In the genomic region with DNA sequence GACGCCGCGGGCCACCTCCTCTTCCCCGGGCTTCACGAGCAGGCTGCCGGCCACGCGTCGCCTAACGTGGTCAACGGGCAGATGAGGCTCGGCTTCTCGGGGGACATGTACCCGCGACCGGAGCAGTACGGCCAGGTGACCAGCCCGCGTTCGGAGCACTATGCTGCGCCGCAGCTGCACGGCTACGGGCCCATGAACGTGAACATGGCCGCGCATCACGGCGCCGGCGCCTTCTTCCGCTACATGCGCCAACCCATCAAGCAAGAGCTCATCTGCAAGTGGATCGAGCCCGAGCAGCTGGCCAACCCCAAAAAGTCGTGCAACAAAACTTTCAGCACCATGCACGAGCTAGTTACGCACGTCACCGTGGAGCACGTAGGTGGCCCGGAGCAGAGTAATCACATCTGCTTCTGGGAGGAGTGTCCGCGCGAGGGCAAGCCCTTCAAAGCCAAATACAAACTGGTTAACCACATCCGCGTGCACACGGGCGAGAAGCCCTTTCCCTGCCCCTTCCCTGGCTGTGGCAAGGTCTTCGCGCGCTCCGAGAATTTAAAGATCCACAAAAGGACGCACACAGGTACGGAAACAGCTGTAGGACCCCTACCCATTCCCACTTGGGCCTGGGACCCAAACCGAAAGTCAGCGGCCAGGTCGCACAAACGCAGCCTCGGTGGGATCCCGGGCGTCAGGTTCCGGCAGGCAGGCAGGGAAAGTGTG, we compare ENCODE assay signal across 8 cellular contexts. TPM values are rescaled to one million over a fixed set of nuclear protein-coding genes. Genes with fewer than 3 reads are reported as not detected.
A peak's percentile ranks its signal among the peaks of the same experiment; 100 is the strongest.
DNase-seq lines count a peak whose midpoint lies in the region; ATAC-seq and TF ChIP-seq lines count a peak whose summit lies in the region.

No MANE protein-coding gene starts in this region.

- TF ChIP-seq CTCF in psoas muscle (IDR thresholded peaks at IDR 0.05) (no peak), left lung (IDR thresholded peaks at IDR 0.05) (no peak)

- no peaks in the 10 kb centered on the region for H3K9me2 ChIP-seq in Karpas-422 (replicated peaks; ENCODE audit: insufficient read depth, low read length)

- H3K27me3 ChIP-seq in esophagus (ENCODE audit: control insufficient read depth in 1 of 2, insufficient read depth in 2 of 2, low read length in 2 of 2) (peaks cover 5 to 84% of the 10 kb centered on the region in 2 donors), psoas muscle (ENCODE audit: insufficient read depth in 3 of 3, low read length in 2 of 3) (peaks cover 0 to 76% (median 10%) of the 10 kb centered on the region in 3 donors), Karpas-422 (ENCODE audit: low read length) (no peaks in the 10 kb centered on the region), left lung (peaks cover 98 to 100% of the 10 kb centered on the region in 2 donors)

- H3K4me2 ChIP-seq in Karpas-422 (ENCODE audit: low read depth, low read length, poor library complexity, severe bottlenecking), result no peak overlapping the region

- 5 to 6% methylated on average over 61 to 63 of the region's 63 CpGs for WGBS in esophagus, 2 donors
- 1 to 2% (median 1%) methylated on average over 52 to 63 of the region's 63 CpGs for WGBS in psoas muscle, 3 donors

- no peaks in the 10 kb centered on the region for H3K79me2 ChIP-seq in Karpas-422 (ENCODE audit: low read length)

- no peaks in the 10 kb centered on the region for H4K20me1 ChIP-seq in Karpas-422 (ENCODE audit: insufficient read depth, low read depth, low read length)

- H2AFZ ChIP-seq in Karpas-422 (ENCODE audit: low read length), result no peak overlapping the region

- H3K9ac ChIP-seq in Karpas-422 (ENCODE audit: low read length), result no peak overlapping the region

- H3K9me3 ChIP-seq in esophagus (ENCODE audit: control insufficient read depth in 2 of 2, insufficient read depth in 1 of 2, low read depth in 1 of 2, low read length in 1 of 2) (peaks cover 16 to 41% of the 10 kb centered on the region in 2 donors), psoas muscle (no peaks in the 10 kb centered on the region), Karpas-422 (ENCODE audit: low read length) (no peaks in the 10 kb centered on the region; the same call in 1 of the 2 replicates), left lung (no peaks in the 10 kb centered on the region)

- DNase-seq in ELR (ENCODE audit: low read depth) (peak; percentile 69), NOMO-1 treated with DMSO at 0.1 percent for 48 hours (lab: John Stamatoyannopoulos, UW; ENCODE audit: unreplicated experiment) (peak; percentile 45), psoas muscle (peak in 1 of 2 donors; percentile 73), AG08396 (ENCODE audit: low spot score) (no peak), OCI-M2 (lab: John Stamatoyannopoulos, UW; ENCODE audit: unreplicated experiment) (no peak), Karpas-422 (no peak), left lung (no peak)

- H3K4me1 ChIP-seq in esophagus (ENCODE audit: control insufficient read depth in 2 of 2, insufficient read depth in 2 of 2, low read length in 1 of 2) (peaks cover 11 to 12% of the 10 kb centered on the region in 2 donors), psoas muscle (peaks cover 10% of the 10 kb centered on the region), Karpas-422 (ENCODE audit: low read length) (no peaks in the 10 kb centered on the region), left lung (peaks cover 7 to 26% of the 10 kb centered on the region in 2 donors)

- ATAC-seq in psoas muscle (peak; percentile 62 to 70 (median 68)), left lung (no peak)

- intact Hi-C loops in psoas muscle (cut with DNase I), result loop anchor here in 1 of 2 donors (5.0 to 10.0 kb wide), 3 partner anchors 56 to 667 kb away; no protein-coding TSS in a partner anchor
- intact Hi-C loops in left lung (cut with DNase I), result no loop called here

- H3K27ac ChIP-seq in esophagus (ENCODE audit: low read depth in 2 of 2, low read length in 1 of 2), result no peak overlapping the region
- H3K27ac ChIP-seq in psoas muscle, result peak overlapping the region; percentile 73
- no peak overlapping the region for H3K27ac ChIP-seq in Karpas-422 (ENCODE audit: low read length)
- no peak overlapping the region for H3K27ac ChIP-seq in left lung

- H3K4me3 ChIP-seq in esophagus (ENCODE audit: low read depth in 1 of 2, low read length in 2 of 2), result peak overlapping the region; percentile 21 to 35
- H3K4me3 ChIP-seq in psoas muscle, result peak overlapping the region; percentile 75
- H3K4me3 ChIP-seq in Karpas-422 (ENCODE audit: low read length), result no peak overlapping the region
- H3K4me3 ChIP-seq in left lung, result peak overlapping the region in 1 of 2 donors; percentile 14

- no peaks in the 10 kb centered on the region for H3K36me3 ChIP-seq in esophagus (ENCODE audit: control insufficient read depth in 2 of 2, insufficient read depth in 2 of 2, low read length in 1 of 2)
- no peaks in the 10 kb centered on the region for H3K36me3 ChIP-seq in psoas muscle (ENCODE audit: insufficient read depth in 1 of 2, low read depth in 1 of 2)
- H3K36me3 ChIP-seq in Karpas-422 (ENCODE audit: insufficient read depth, low read length), result no peaks in the 10 kb centered on the region
- no peaks in the 10 kb centered on the region for H3K36me3 ChIP-seq in left lung

RNA-seq across cellular contexts. Expression of gene ZIC1, which starts 1.5 kb away (rescaled TPM):
- polyA plus RNA-seq in esophagus (not detected), psoas muscle (10 to 100 TPM in 1 of 3 donors, 1 to 10 TPM in 2; 2.3 to 10.2 (median 3.5) TPM)
- total RNA-seq in psoas muscle (1 to 10 TPM; 3.5 to 7.3 (median 5.1) TPM), left lung (under 1 TPM in 1 of 2 donors, not detected in 1; 0.55 TPM)
- total RNA-seq in Karpas-422 (2014; rRNA removed; shearing (Covaris generic); ENCODE audit: low replicate concordance), result not detected in 2 replicates

RNA-seq across cellular contexts. Expression of gene ZIC4, which starts 4.3 kb away (rescaled TPM):
- polyA plus RNA-seq in esophagus (not detected), psoas muscle (under 1 TPM; 0.10 to 1.00 (median 0.13) TPM)
- total RNA-seq in psoas muscle (under 1 TPM; 0.15 to 0.73 (median 0.57) TPM), left lung (not detected)
- total RNA-seq in Karpas-422 (2014; rRNA removed; shearing (Covaris generic); ENCODE audit: low replicate concordance), result not detected in 2 replicates

Comparison
In these comparisons a context has a peak if more than half of its experiments do, and no peak if none do; other contexts are left out.
1. DNase-seq: peak in ELR (single experiment) and NOMO-1 treated with DMSO at 0.1 percent for 48 hours (single experiment); none in AG08396 (single experiment), OCI-M2 (single experiment), Karpas-422 (single experiment) and left lung (0 of 2).